8 cellular contexts compared by ENCODE assay signal in genomic region chr17:41496803-41497484, GRCh38. TPM values are rescaled to one million over a fixed set of nuclear protein-coding genes. Genes with fewer than 3 reads are reported as not detected.
A peak's percentile ranks its signal among the peaks of the same experiment; 100 is the strongest.
DNase-seq lines count a peak whose midpoint lies in the region; ATAC-seq and TF ChIP-seq lines count a peak whose summit lies in the region.

No MANE protein-coding gene starts in this region.

- H3K27me3 ChIP-seq in RWPE2 (ENCODE audit: insufficient read depth, poor library complexity, severe bottlenecking) (no peaks in the 10 kb centered on the region), gastroesophageal sphincter (peaks cover 6% of the 10 kb centered on the region)

- peak; percentile 81 for TF ChIP-seq CTCF in GM12874 (IDR thresholded peaks at IDR 0.05; ENCODE audit: insufficient read depth, low read depth, low read length)
- TF ChIP-seq CTCF in RWPE2 (IDR thresholded peaks at IDR 0.05; ENCODE audit: poor library complexity, severe bottlenecking): peak; percentile 75
- TF ChIP-seq CTCF in gastroesophageal sphincter (IDR thresholded peaks at IDR 0.05): peak in 3 of 4 experiments; percentile 33 to 64 (median 54)
- peak; percentile 70 for TF ChIP-seq CTCF in progenitor cell of endocrine pancreas (IDR thresholded peaks at IDR 0.05; ENCODE audit: unreplicated experiment)

- H3K27me3 Mint-ChIP-seq in progenitor cell of endocrine pancreas: peaks cover 26% of the 10 kb centered on the region

- H3K9me3 Mint-ChIP-seq in progenitor cell of endocrine pancreas (ENCODE audit: low read depth): no peaks in the 10 kb centered on the region

- 60 to 100% methylated on average over 3 to 7 of the region's 12 CpGs for WGBS in gastroesophageal sphincter (ENCODE audit: low coverage in 1 of 2), 2 donors

- no peak overlapping the region for H3K27ac Mint-ChIP-seq in progenitor cell of endocrine pancreas

- H3K4me3 ChIP-seq in RWPE2 (ENCODE audit: severe bottlenecking) (no peak overlapping the region), gastroesophageal sphincter (no peak overlapping the region)

- no peak for TF ChIP-seq POLR2A in gastroesophageal sphincter (IDR thresholded peaks at IDR 0.05)

- no peak overlapping the region for H3K4me3 Mint-ChIP-seq in progenitor cell of endocrine pancreas (ENCODE audit: low read depth)

- DNase-seq in 8988T (peak; percentile 77), HS-27A (ENCODE audit: low read depth) (peak; percentile 56), RWPE2 (ENCODE audit: low spot score) (no peak), progenitor cell of endocrine pancreas (ENCODE audit: low spot score, unreplicated experiment) (peak; percentile 53), midbrain (lab: John Stamatoyannopoulos, UW) (no peak)
- DNase-seq in activated T-helper 1 cell treated with anti-CD3 and anti-CD28 coated beads, Interleukin-2, amount 50 U/mL, for 16 hours (ENCODE audit: low read depth in 1 of 2, low spot score in 1 of 2): peak; percentile 9 to 30

- H3K4me1 ChIP-seq in RWPE2 (ENCODE audit: insufficient read depth, poor library complexity, severe bottlenecking): peaks cover 30% of the 10 kb centered on the region
- peaks cover 0 to 10% (median 5%) of the 10 kb centered on the region in 3 donors for H3K4me1 ChIP-seq in gastroesophageal sphincter

- H3K4me1 Mint-ChIP-seq in progenitor cell of endocrine pancreas (ENCODE audit: low read depth): no peaks in the 10 kb centered on the region

- H3K9me3 ChIP-seq in RWPE2 (ENCODE audit: severe bottlenecking): no peaks in the 10 kb centered on the region
- H3K9me3 ChIP-seq in gastroesophageal sphincter: no peaks in the 10 kb centered on the region

- H3K36me3 ChIP-seq in RWPE2 (ENCODE audit: low read depth) (no peaks in the 10 kb centered on the region), gastroesophageal sphincter (no peaks in the 10 kb centered on the region)

- no peak for TF ChIP-seq EP300 in gastroesophageal sphincter (IDR thresholded peaks at IDR 0.05)

- ATAC-seq in RWPE2 (ENCODE audit: low read depth) (peak; percentile 80), gastroesophageal sphincter (peak; percentile 54)

- H3K36me3 Mint-ChIP-seq in progenitor cell of endocrine pancreas (ENCODE audit: insufficient read depth): no peaks in the 10 kb centered on the region

- H3K27ac ChIP-seq in RWPE2 (ENCODE audit: poor library complexity, severe bottlenecking): no peak overlapping the region
- no peak overlapping the region for H3K27ac ChIP-seq in gastroesophageal sphincter

RNA-seq across cellular contexts. Expression of gene KRT36, which starts 7.2 kb away (rescaled TPM):
- not detected for total RNA-seq in gastroesophageal sphincter
- not detected in 2 replicates for total RNA-seq in progenitor cell of endocrine pancreas

RNA-seq across cellular contexts. Expression of gene KRT13, which starts 8.5 kb away (rescaled TPM):
- total RNA-seq in gastroesophageal sphincter (1,000 to 10,000 TPM in 1 of 4 donors, 100 to 1,000 TPM in 1, 10 to 100 TPM in 2; 20.7 to 1,501 (median 80.1) TPM), progenitor cell of endocrine pancreas (not detected in 2 replicates)

RNA-seq across cellular contexts. Expression of gene KRT35, which starts 16.0 kb away (rescaled TPM):
- total RNA-seq in gastroesophageal sphincter: not detected
- not detected in 2 replicates for total RNA-seq in progenitor cell of endocrine pancreas

RNA-seq across cellular contexts. Expression of gene KRT15, which starts 21.7 kb away (rescaled TPM):
- total RNA-seq in gastroesophageal sphincter: 100 to 1,000 TPM in 1 of 4 donors, 1 to 10 TPM in 3; 1.2 to 129 (median 4.2) TPM
- 2.9 TPM in 2 replicates for total RNA-seq in progenitor cell of endocrine pancreas

RNA-seq across cellular contexts. Expression of gene KRT32, which starts 29.8 kb away (rescaled TPM):
- under 1 TPM in 1 of 4 donors, not detected in 3; 0.13 TPM for total RNA-seq in gastroesophageal sphincter
- not detected in 2 replicates for total RNA-seq in progenitor cell of endocrine pancreas

Comparison
In these comparisons a context has a peak if more than half of its experiments do, and no peak if none do; other contexts are left out.
1. DNase-seq: peak in 8988T (single experiment), HS-27A (single experiment), activated T-helper 1 cell treated with anti-CD3 and anti-CD28 coated beads, Interleukin-2, amount 50 U/mL, for 16 hours (2 of 2) and progenitor cell of endocrine pancreas (single experiment); none in RWPE2 (single experiment) and midbrain (single experiment).
2. RNA of gene KRT13, which starts 8.5 kb away (total RNA-seq): 20.7 to 1,501 TPM in gastroesophageal sphincter; not detected in progenitor cell of endocrine pancreas; every median in the first group is over 10 times any median in the second.
3. Peak in every context shown above with its lines, with median percentiles within 50 percentile points of each other: CTCF ChIP-seq.